ENCODE assay signal across 2 cellular contexts in the genomic region with DNA sequence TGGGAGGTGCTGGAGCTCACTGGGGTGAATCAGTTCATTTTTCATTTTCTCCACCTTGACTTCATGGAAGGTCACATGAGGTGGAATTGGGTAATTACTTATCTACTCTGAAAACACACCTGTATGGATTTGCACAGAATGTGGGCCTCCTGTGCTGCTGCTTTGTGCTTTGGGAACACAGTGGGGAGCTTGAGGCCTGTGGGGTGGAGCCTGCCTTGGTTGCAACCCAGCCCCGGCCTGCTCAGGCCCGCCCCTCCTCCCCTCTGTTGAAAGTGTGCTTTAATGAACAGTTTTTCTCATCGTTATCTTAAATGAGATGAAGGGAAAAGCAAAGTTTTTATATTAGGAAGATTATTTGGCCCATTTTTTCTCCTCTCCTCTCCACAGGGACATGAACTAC.
TF ChIP-seq lines count a peak whose summit lies in the region.

No MANE protein-coding gene starts in this region.

TF ChIP-seq in GM23338, 12 proteins besides CTCF, POLR2A, EP300 and RAD21 (continues in another document):
- no peak for TF ChIP-seq CREB1 (CRISPR knock-in tag; IDR thresholded peaks at IDR 0.05; ENCODE audit: low read depth)
- TF ChIP-seq JUNB (IDR thresholded peaks at IDR 0.05; ENCODE audit: unreplicated experiment) = no peak
- no peak for TF ChIP-seq EZH2phosphoT487 (IDR thresholded peaks at IDR 0.05; ENCODE audit: unreplicated experiment)
- no peak for TF ChIP-seq NANOG (IDR thresholded peaks at IDR 0.05; ENCODE audit: borderline replicate concordance)
- TF ChIP-seq ETS1 (IDR thresholded peaks at IDR 0.05) = no peak
- no peak for TF ChIP-seq POLR2AphosphoS5 (IDR thresholded peaks at IDR 0.05; ENCODE audit: low read depth)
- no peak for TF ChIP-seq EZH2 (IDR thresholded peaks at IDR 0.05; ENCODE audit: low read depth, unreplicated experiment)
- TF ChIP-seq STAT1 (IDR thresholded peaks at IDR 0.05; ENCODE audit: unreplicated experiment) = no peak
- TF ChIP-seq, protein P1, sequence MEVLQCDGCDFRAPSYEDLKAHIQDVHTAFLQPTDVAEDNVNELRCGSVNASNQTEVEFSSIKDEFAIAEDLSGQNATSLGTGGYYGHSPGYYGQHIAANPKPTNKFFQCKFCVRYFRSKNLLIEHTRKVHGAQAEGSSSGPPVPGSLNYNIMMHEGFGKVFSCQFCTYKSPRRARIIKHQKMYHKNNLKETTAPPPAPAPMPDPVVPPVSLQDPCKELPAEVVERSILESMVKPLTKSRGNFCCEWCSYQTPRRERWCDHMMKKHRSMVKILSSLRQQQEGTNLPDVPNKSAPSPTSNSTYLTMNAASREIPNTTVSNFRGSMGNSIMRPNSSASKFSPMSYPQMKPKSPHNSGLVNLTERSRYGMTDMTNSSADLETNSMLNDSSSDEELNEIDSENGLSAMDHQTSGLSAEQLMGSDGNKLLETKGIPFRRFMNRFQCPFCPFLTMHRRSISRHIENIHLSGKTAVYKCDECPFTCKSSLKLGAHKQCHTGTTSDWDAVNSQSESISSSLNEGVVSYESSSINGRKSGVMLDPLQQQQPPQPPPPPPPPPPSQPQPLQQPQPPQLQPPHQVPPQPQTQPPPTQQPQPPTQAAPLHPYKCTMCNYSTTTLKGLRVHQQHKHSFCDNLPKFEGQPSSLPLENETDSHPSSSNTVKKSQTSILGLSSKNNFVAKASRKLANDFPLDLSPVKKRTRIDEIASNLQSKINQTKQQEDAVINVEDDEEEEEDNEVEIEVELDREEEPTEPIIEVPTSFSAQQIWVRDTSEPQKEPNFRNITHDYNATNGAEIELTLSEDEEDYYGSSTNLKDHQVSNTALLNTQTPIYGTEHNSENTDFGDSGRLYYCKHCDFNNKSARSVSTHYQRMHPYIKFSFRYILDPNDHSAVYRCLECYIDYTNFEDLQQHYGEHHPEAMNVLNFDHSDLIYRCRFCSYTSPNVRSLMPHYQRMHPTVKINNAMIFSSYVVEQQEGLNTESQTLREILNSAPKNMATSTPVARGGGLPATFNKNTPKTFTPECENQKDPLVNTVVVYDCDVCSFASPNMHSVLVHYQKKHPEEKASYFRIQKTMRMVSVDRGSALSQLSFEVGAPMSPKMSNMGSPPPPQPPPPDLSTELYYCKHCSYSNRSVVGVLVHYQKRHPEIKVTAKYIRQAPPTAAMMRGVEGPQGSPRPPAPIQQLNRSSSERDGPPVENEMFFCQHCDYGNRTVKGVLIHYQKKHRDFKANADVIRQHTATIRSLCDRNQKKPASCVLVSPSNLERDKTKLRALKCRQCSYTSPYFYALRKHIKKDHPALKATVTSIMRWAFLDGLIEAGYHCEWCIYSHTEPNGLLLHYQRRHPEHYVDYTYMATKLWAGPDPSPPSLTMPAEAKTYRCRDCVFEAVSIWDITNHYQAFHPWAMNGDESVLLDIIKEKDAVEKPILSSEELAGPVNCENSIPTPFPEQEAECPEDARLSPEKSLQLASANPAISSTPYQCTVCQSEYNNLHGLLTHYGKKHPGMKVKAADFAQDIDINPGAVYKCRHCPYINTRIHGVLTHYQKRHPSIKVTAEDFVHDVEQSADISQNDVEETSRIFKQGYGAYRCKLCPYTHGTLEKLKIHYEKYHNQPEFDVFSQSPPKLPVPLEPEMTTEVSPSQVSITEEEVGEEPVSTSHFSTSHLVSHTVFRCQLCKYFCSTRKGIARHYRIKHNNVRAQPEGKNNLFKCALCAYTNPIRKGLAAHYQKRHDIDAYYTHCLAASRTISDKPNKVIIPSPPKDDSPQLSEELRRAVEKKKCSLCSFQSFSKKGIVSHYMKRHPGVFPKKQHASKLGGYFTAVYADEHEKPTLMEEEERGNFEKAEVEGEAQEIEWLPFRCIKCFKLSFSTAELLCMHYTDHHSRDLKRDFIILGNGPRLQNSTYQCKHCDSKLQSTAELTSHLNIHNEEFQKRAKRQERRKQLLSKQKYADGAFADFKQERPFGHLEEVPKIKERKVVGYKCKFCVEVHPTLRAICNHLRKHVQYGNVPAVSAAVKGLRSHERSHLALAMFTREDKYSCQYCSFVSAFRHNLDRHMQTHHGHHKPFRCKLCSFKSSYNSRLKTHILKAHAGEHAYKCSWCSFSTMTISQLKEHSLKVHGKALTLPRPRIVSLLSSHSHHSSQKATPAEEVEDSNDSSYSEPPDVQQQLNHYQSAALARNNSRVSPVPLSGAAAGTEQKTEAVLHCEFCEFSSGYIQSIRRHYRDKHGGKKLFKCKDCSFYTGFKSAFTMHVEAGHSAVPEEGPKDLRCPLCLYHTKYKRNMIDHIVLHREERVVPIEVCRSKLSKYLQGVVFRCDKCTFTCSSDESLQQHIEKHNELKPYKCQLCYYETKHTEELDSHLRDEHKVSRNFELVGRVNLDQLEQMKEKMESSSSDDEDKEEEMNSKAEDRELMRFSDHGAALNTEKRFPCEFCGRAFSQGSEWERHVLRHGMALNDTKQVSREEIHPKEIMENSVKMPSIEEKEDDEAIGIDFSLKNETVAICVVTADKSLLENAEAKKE (CRISPR knock-in tag; IDR thresholded peaks at IDR 0.05) = no peak
- TF ChIP-seq ZNF114 (CRISPR knock-in tag; IDR thresholded peaks at IDR 0.05) = no peak
- no peak for TF ChIP-seq ZNF331 (CRISPR knock-in tag; IDR thresholded peaks at IDR 0.05; ENCODE audit: low read depth)

TF ChIP-seq in H1, 55 proteins besides CTCF, POLR2A, EP300 and RAD21:
- TF ChIP-seq RNF2 (IDR thresholded peaks at IDR 0.05; ENCODE audit: borderline replicate concordance, low read depth, low read length, missing control alignments, poor library complexity, severe bottlenecking) (no peak), BACH1 (IDR thresholded peaks at IDR 0.05; ENCODE audit: low read length) (no peak), RXRA (IDR thresholded peaks at IDR 0.05; ENCODE audit: insufficient read depth, low read depth, low read length) (no peak), JUN (IDR thresholded peaks at IDR 0.05; ENCODE audit: low read depth, low read length) (no peak), GABPA (IDR thresholded peaks at IDR 0.05; ENCODE audit: borderline replicate concordance, insufficient read depth, low read length) (no peak), SP2 (IDR thresholded peaks at IDR 0.05; ENCODE audit: low read length) (no peak), BRCA1 (IDR thresholded peaks at IDR 0.05; ENCODE audit: low read depth, low read length) (no peak), SRF (IDR thresholded peaks at IDR 0.05; ENCODE audit: low read depth, low read length) (no peak), KDM1A (IDR thresholded peaks at IDR 0.05; ENCODE audit: borderline replicate concordance, low read length) (no peak), TEAD4 (IDR thresholded peaks at IDR 0.05; ENCODE audit: low read depth, low read length) (no peak), TAF1 (IDR thresholded peaks at IDR 0.05; ENCODE audit: low read depth, low read length) (no peak), CTBP2 (IDR thresholded peaks at IDR 0.05; ENCODE audit: borderline replicate concordance, insufficient read depth, insufficient read length, low read length) (no peak), EZH2 (IDR thresholded peaks at IDR 0.05; ENCODE audit: low read depth, low read length, severe bottlenecking) (no peak), BCL11A (IDR thresholded peaks at IDR 0.05; ENCODE audit: low read depth in 2 of 2, low read length in 2 of 2) (no peak), ASH2L (IDR thresholded peaks at IDR 0.05; ENCODE audit: low read length) (no peak), HDAC2 (IDR thresholded peaks at IDR 0.05; ENCODE audit: borderline replicate concordance in 1 of 2, low read depth in 2 of 2, low read length in 2 of 2) (no peak), MAFK (IDR thresholded peaks at IDR 0.05; ENCODE audit: low read depth, low read length) (no peak)
